In genomic region chr2:211598238-211598637, GRCh38 we compare ENCODE assay signal across 21 cellular contexts.
"Had no signal": no experiment of that assay in that cellular context is flagged by ENCODE, and none has a peak within 500 bp of the region (broad histone marks: within the 10 kb centered on the region; RNA-seq: fewer than 3 reads in every experiment).

No MANE protein-coding gene starts in this region.

- H3K27ac Mint-ChIP-seq: activated CD4-positive, alpha-beta memory T cell treated with anti-CD3 and anti-CD28 coated beads for 36 hours; activated naive CD4-positive, alpha-beta T cell treated with anti-CD3 and anti-CD28 coated beads, Interleukin-2, amount 10 ng/mL, durations not matched to agents 7 days and 5 days; progenitor cell of endocrine pancreas; stimulated activated naive B cell treated with anti-CD40 and anti-IgM and Interleukin-4, amounts not matched to agents 10 μg/mL and 1 μg/mL and 100 μg/mL, for 72 hours had no signal

- H3K9me3 Mint-ChIP-seq: activated CD4-positive, alpha-beta memory T cell treated with anti-CD3 and anti-CD28 coated beads for 36 hours; activated naive CD4-positive, alpha-beta T cell treated with anti-CD3 and anti-CD28 coated beads, Interleukin-2, amount 10 ng/mL, durations not matched to agents 7 days and 5 days had no signal

- H3K4me1 Mint-ChIP-seq: activated naive CD4-positive, alpha-beta T cell treated with anti-CD3 and anti-CD28 coated beads, Interleukin-2, amount 10 ng/mL, durations not matched to agents 7 days and 5 days; stimulated activated naive B cell treated with anti-CD40 and anti-IgM and Interleukin-4, amounts not matched to agents 10 μg/mL and 1 μg/mL and 100 μg/mL, for 72 hours had no signal

- H3K4me3 Mint-ChIP-seq: activated CD4-positive, alpha-beta memory T cell treated with anti-CD3 and anti-CD28 coated beads for 36 hours; activated naive CD4-positive, alpha-beta T cell treated with anti-CD3 and anti-CD28 coated beads, Interleukin-2, amount 10 ng/mL, durations not matched to agents 7 days and 5 days; neural crest cell; stimulated activated naive B cell treated with anti-CD40 and anti-IgM and Interleukin-4, amounts not matched to agents 10 μg/mL and 1 μg/mL and 100 μg/mL, for 72 hours had no signal

- ATAC-seq: gastrocnemius medialis; left cardiac atrium; stimulated activated naive B cell treated with anti-CD40 and anti-IgM and Interleukin-4, amounts not matched to agents 10 μg/mL and 1 μg/mL and 100 μg/mL, for 72 hours had no signal

- H3K9me3 ChIP-seq: gastrocnemius medialis, transverse colon, uterus had no signal

- H3K27me3 ChIP-seq: brain microvascular endothelial cell, gastrocnemius medialis, transverse colon, uterus had no signal

- H3K36me3 Mint-ChIP-seq: activated CD4-positive, alpha-beta memory T cell treated with anti-CD3 and anti-CD28 coated beads for 36 hours; activated naive CD4-positive, alpha-beta T cell treated with anti-CD3 and anti-CD28 coated beads, Interleukin-2, amount 10 ng/mL, durations not matched to agents 7 days and 5 days; stimulated activated naive B cell treated with anti-CD40 and anti-IgM and Interleukin-4, amounts not matched to agents 10 μg/mL and 1 μg/mL and 100 μg/mL, for 72 hours had no signal

- H3K27ac ChIP-seq: brain microvascular endothelial cell, gastrocnemius medialis, transverse colon, uterus had no signal

- H3K27me3 Mint-ChIP-seq: activated CD4-positive, alpha-beta memory T cell treated with anti-CD3 and anti-CD28 coated beads for 36 hours; activated naive CD4-positive, alpha-beta T cell treated with anti-CD3 and anti-CD28 coated beads, Interleukin-2, amount 10 ng/mL, durations not matched to agents 7 days and 5 days; progenitor cell of endocrine pancreas; stimulated activated naive B cell treated with anti-CD40 and anti-IgM and Interleukin-4, amounts not matched to agents 10 μg/mL and 1 μg/mL and 100 μg/mL, for 72 hours had no signal

- H3K4me1 ChIP-seq: gastrocnemius medialis, transverse colon, uterus had no signal

- H3K4me3 ChIP-seq: gastrocnemius medialis, transverse colon, uterus had no signal

- H3K36me3 ChIP-seq: brain microvascular endothelial cell, gastrocnemius medialis, transverse colon, uterus had no signal

- DNase-seq: activated CD4-positive, alpha-beta memory T cell treated with anti-CD3 and anti-CD28 coated beads for 36 hours; activated effector memory CD4-positive, alpha-beta T cell treated with anti-CD3 and anti-CD28 coated beads, Interleukin-2, amount 50 U/mL, for 16 hours; activated naive CD4-positive, alpha-beta T cell treated with anti-CD3 and anti-CD28 coated beads, Interleukin-2, amount 10 ng/mL, durations not matched to agents 7 days and 5 days; aorta; brain microvascular endothelial cell; caudate nucleus; dermis blood vessel endothelial cell; effector CD8-positive, alpha-beta T cell; erythroblast; gastrocnemius medialis; hypothalamus; islet precursor cell; left cardiac atrium; stimulated activated CD4-positive, alpha-beta T cell treated with anti-CD3 and anti-CD28 coated beads, Interleukin-2, amount 100 ng/mL, for 48 hours; stimulated activated CD8-positive, alpha-beta memory T cell treated with anti-CD3 and anti-CD28 coated beads, Interleukin-4, amount 100 ng/mL, for 48 hours; stimulated activated naive B cell treated with anti-CD40 and anti-IgM and Interleukin-4, amounts not matched to agents 10 μg/mL and 1 μg/mL and 100 μg/mL, for 72 hours; T-helper 9 cell; transverse colon; uterus had no signal
